35 cellular contexts compared by ENCODE assay signal in genomic region chr15:29120593-29121368, GRCh38.
"Had no signal": no experiment of that assay in that cellular context is flagged by ENCODE, and none has a peak within 500 bp of the region (broad histone marks: within the 10 kb centered on the region; RNA-seq: fewer than 3 reads in every experiment).

No MANE protein-coding gene starts in this region.

- H3K4me1 Mint-ChIP-seq: activated B cell treated with CpG ODN at 0.5 μM for 24 hours; activated CD4-positive, alpha-beta T cell treated with anti-CD3 and anti-CD28 coated beads, Interleukin-2, amount 10 ng/mL, durations not matched to agents 24 days and 14 days; activated naive CD8-positive, alpha-beta T cell treated with anti-CD3 and anti-CD28 coated beads for 36 hours; activated T-helper 17 cell treated with anti-CD3 and anti-CD28 coated beads, Interleukin-2, amount 50 U/mL, for 72 hours had no signal

- H3K4me3 ChIP-seq: adrenal gland, body of pancreas, breast epithelium had no signal

- H3K27ac Mint-ChIP-seq: activated B cell treated with CpG ODN at 0.5 μM for 24 hours; activated CD4-positive, alpha-beta memory T cell treated with anti-CD3 and anti-CD28 coated beads for 36 hours; activated CD4-positive, alpha-beta T cell treated with anti-CD3 and anti-CD28 coated beads, Interleukin-2, amount 10 ng/mL, durations not matched to agents 24 days and 14 days; activated CD8-positive, alpha-beta T cell treated with anti-CD3 and anti-CD28 coated beads for 36 hours; activated naive CD4-positive, alpha-beta T cell treated with anti-CD3 and anti-CD28 coated beads for 36 hours; activated naive CD4-positive, alpha-beta T cell treated with anti-CD3 and anti-CD28 coated beads, Interleukin-2, amount 50 U/mL, for 72 hours; activated naive CD8-positive, alpha-beta T cell treated with anti-CD3 and anti-CD28 coated beads for 36 hours; activated T-cell treated with anti-CD3 and anti-CD28 coated beads, Interleukin-2, amount 50 U/mL, for 72 hours; activated T-helper 1 cell treated with anti-CD3 and anti-CD28 coated beads, Interleukin-12 subunit alpha, Interleukin-12 subunit beta, Interleukin-2, Interleukin-4 antibody, amounts not matched to agents 30 ng/mL and 10 ng/mL and 1 ng/mL, durations not matched to agents 14 hours and 24 hours and 36 hours; activated T-helper 17 cell treated with anti-CD3 and anti-CD28 coated beads, Interleukin-2, amount 50 U/mL, for 72 hours; T-helper 1 cell treated with Interleukin-12 subunit alpha and Interleukin-12 subunit beta and Interleukin-4 antibody, amounts not matched to agents 30 μg/mL and 1 μg/mL, for 36 hours; T-helper 2 cell treated with Interferon-gamma antibody and Interleukin-4, amounts not matched to agents 5 μg/mL and 100 μg/mL, for 36 hours had no signal

- H3K36me3 ChIP-seq: adrenal gland, brain microvascular endothelial cell, breast epithelium had no signal

- H3K36me3 Mint-ChIP-seq: activated CD4-positive, alpha-beta memory T cell treated with anti-CD3 and anti-CD28 coated beads for 36 hours; activated naive CD4-positive, alpha-beta T cell treated with anti-CD3 and anti-CD28 coated beads, Interleukin-2, amount 50 U/mL, for 72 hours; activated naive CD8-positive, alpha-beta T cell treated with anti-CD3 and anti-CD28 coated beads for 36 hours had no signal

- H3K27ac ChIP-seq: adrenal gland, body of pancreas, brain microvascular endothelial cell, breast epithelium, VCaP had no signal

- H3K9me3 Mint-ChIP-seq: activated B cell treated with CpG ODN at 0.5 μM for 24 hours; activated CD4-positive, alpha-beta memory T cell treated with anti-CD3 and anti-CD28 coated beads for 36 hours; activated CD4-positive, alpha-beta T cell treated with anti-CD3 and anti-CD28 coated beads, Interleukin-2, amount 10 ng/mL, durations not matched to agents 24 days and 14 days; activated CD8-positive, alpha-beta T cell treated with anti-CD3 and anti-CD28 coated beads for 36 hours; activated naive CD4-positive, alpha-beta T cell treated with anti-CD3 and anti-CD28 coated beads for 36 hours; activated naive CD4-positive, alpha-beta T cell treated with anti-CD3 and anti-CD28 coated beads, Interleukin-2, amount 50 U/mL, for 72 hours; activated naive CD8-positive, alpha-beta T cell treated with anti-CD3 and anti-CD28 coated beads for 36 hours; activated T-cell treated with anti-CD3 and anti-CD28 coated beads, Interleukin-2, amount 50 U/mL, for 4 hours; activated T-cell treated with anti-CD3 and anti-CD28 coated beads, Interleukin-2, amount 50 U/mL, for 72 hours; activated T-helper 1 cell treated with anti-CD3 and anti-CD28 coated beads, Interleukin-12 subunit alpha, Interleukin-12 subunit beta, Interleukin-2, Interleukin-4 antibody, amounts not matched to agents 30 ng/mL and 10 ng/mL and 1 ng/mL, durations not matched to agents 14 hours and 24 hours and 36 hours; activated T-helper 17 cell treated with anti-CD3 and anti-CD28 coated beads, Interleukin-2, amount 50 U/mL, for 72 hours; T-helper 1 cell treated with Interleukin-12 subunit alpha and Interleukin-12 subunit beta and Interleukin-4 antibody, amounts not matched to agents 30 μg/mL and 1 μg/mL, for 36 hours; T-helper 2 cell treated with Interferon-gamma antibody and Interleukin-4, amounts not matched to agents 5 μg/mL and 100 μg/mL, for 36 hours had no signal

- H3K27me3 Mint-ChIP-seq: activated CD4-positive, alpha-beta memory T cell treated with anti-CD3 and anti-CD28 coated beads for 36 hours; activated CD4-positive, alpha-beta T cell treated with anti-CD3 and anti-CD28 coated beads, Interleukin-2, amount 10 ng/mL, durations not matched to agents 24 days and 14 days; activated CD8-positive, alpha-beta T cell treated with anti-CD3 and anti-CD28 coated beads for 36 hours; activated naive CD8-positive, alpha-beta T cell treated with anti-CD3 and anti-CD28 coated beads for 36 hours; activated T-helper 17 cell treated with anti-CD3 and anti-CD28 coated beads, Interleukin-2, amount 50 U/mL, for 72 hours had no signal

- H3K4me1 ChIP-seq: adrenal gland, body of pancreas, breast epithelium had no signal

- ATAC-seq: activated CD8-positive, alpha-beta T cell treated with anti-CD3 and anti-CD28 coated beads for 36 hours; activated naive CD4-positive, alpha-beta T cell treated with anti-CD3 and anti-CD28 coated beads, Interleukin-2, amount 50 U/mL, for 72 hours; activated T-cell treated with anti-CD3 and anti-CD28 coated beads, Interleukin-2, amount 50 U/mL, for 4 hours; activated T-cell treated with anti-CD3 and anti-CD28 coated beads, Interleukin-2, amount 50 U/mL, for 72 hours; activated T-helper 17 cell treated with anti-CD3 and anti-CD28 coated beads, Interleukin-2, amount 50 U/mL, for 72 hours; body of pancreas had no signal

- DNase-seq: activated B cell treated with CpG ODN at 0.5 μM for 24 hours; activated CD4-positive, alpha-beta memory T cell treated with anti-CD3 and anti-CD28 coated beads for 36 hours; activated CD4-positive, alpha-beta T cell treated with anti-CD3 and anti-CD28 coated beads for 4 hours; activated CD4-positive, alpha-beta T cell treated with anti-CD3 and anti-CD28 coated beads, Interleukin-2, amount 10 ng/mL, durations not matched to agents 24 days and 14 days; activated CD4-positive, alpha-beta T cell treated with anti-CD3 and anti-CD28 coated beads, Interleukin-2, amount 50 U/mL, for 1 hour; activated CD4-positive, alpha-beta T cell treated with anti-CD3 and anti-CD28 coated beads, Interleukin-2, amount 50 U/mL, for 4 hours; activated CD4-positive, CD25-positive, alpha-beta regulatory T cell treated with anti-CD3 and anti-CD28 coated beads, Interleukin-2, amount 50 U/mL, for 72 hours; activated CD8-positive, alpha-beta memory T cell treated with anti-CD3 and anti-CD28 coated beads, Interleukin-2, amount 50 U/mL, for 4 hours; activated CD8-positive, alpha-beta T cell treated with anti-CD3 and anti-CD28 coated beads for 36 hours; activated effector memory CD4-positive, alpha-beta T cell treated with anti-CD3 and anti-CD28 coated beads, Interleukin-2, amount 50 U/mL, for 16 hours; activated gamma-delta T cell treated with Interleukin-2 at 50 U/mL for 16 hours; activated naive CD4-positive, alpha-beta T cell; activated naive CD4-positive, alpha-beta T cell treated with anti-CD3 and anti-CD28 coated beads for 36 hours; activated naive CD4-positive, alpha-beta T cell treated with anti-CD3 and anti-CD28 coated beads, Interleukin-2, amount 50 U/mL, for 16 hours; activated naive CD8-positive, alpha-beta T cell treated with anti-CD3 and anti-CD28 coated beads for 36 hours; activated T-cell treated with anti-CD3 and anti-CD28 coated beads for 4 hours; activated T-cell treated with anti-CD3 and anti-CD28 coated beads, Interleukin-2, amount 50 U/mL, for 1 hour; activated T-cell treated with anti-CD3 and anti-CD28 coated beads, Interleukin-2, amount 50 U/mL, for 4 hours; activated T-cell treated with anti-CD3 and anti-CD28 coated beads, Interleukin-2, amount 50 U/mL, for 72 hours; adrenal gland; amniotic stem cell; aorta; body of pancreas; brain microvascular endothelial cell; central memory CD4-positive, alpha-beta T cell; T-helper 1 cell; T-helper 2 cell; T-helper 9 cell had no signal

- H3K27me3 ChIP-seq: adrenal gland, body of pancreas, brain microvascular endothelial cell had no signal

- H3K4me3 Mint-ChIP-seq: activated B cell treated with CpG ODN at 0.5 μM for 24 hours; activated CD4-positive, alpha-beta memory T cell treated with anti-CD3 and anti-CD28 coated beads for 36 hours; activated CD4-positive, alpha-beta T cell treated with anti-CD3 and anti-CD28 coated beads, Interleukin-2, amount 10 ng/mL, durations not matched to agents 24 days and 14 days; activated CD8-positive, alpha-beta T cell treated with anti-CD3 and anti-CD28 coated beads for 36 hours; activated naive CD4-positive, alpha-beta T cell treated with anti-CD3 and anti-CD28 coated beads for 36 hours; activated naive CD8-positive, alpha-beta T cell treated with anti-CD3 and anti-CD28 coated beads for 36 hours; activated T-cell treated with anti-CD3 and anti-CD28 coated beads, Interleukin-2, amount 50 U/mL, for 4 hours; activated T-cell treated with anti-CD3 and anti-CD28 coated beads, Interleukin-2, amount 50 U/mL, for 72 hours; activated T-helper 1 cell treated with anti-CD3 and anti-CD28 coated beads, Interleukin-12 subunit alpha, Interleukin-12 subunit beta, Interleukin-2, Interleukin-4 antibody, amounts not matched to agents 30 ng/mL and 10 ng/mL and 1 ng/mL, durations not matched to agents 14 hours and 24 hours and 36 hours; activated T-helper 17 cell treated with anti-CD3 and anti-CD28 coated beads, Interleukin-2, amount 50 U/mL, for 72 hours; T-helper 1 cell treated with Interleukin-12 subunit alpha and Interleukin-12 subunit beta and Interleukin-4 antibody, amounts not matched to agents 30 μg/mL and 1 μg/mL, for 36 hours; T-helper 2 cell treated with Interferon-gamma antibody and Interleukin-4, amounts not matched to agents 5 μg/mL and 100 μg/mL, for 36 hours had no signal

- H3K9me3 ChIP-seq: adrenal gland, body of pancreas, breast epithelium had no signal
